10 cellular contexts compared by ENCODE assay signal in genomic region chr14:76937181-76938091, GRCh38.
DNase-seq lines count a peak whose midpoint lies in the region; ATAC-seq, FAIRE-seq and TF ChIP-seq lines count a peak whose summit lies in the region.
"Had no signal": no experiment of that assay in that cellular context is flagged by ENCODE, and none has a peak within 500 bp of the region (broad histone marks: within the 10 kb centered on the region; RNA-seq: fewer than 3 reads in every experiment).

No MANE protein-coding gene starts in this region.

- TF ChIP-seq POLR2A in vagina (IDR thresholded peaks at IDR 0.05) (no peak), spleen (IDR thresholded peaks at IDR 0.05) (no peak)

- H3K4me1 ChIP-seq in astrocyte (ENCODE audit: insufficient read depth, low read length) (peaks cover 21% of the 10 kb centered on the region), keratinocyte (ENCODE audit: control insufficient read depth, extremely low read depth, insufficient read depth, low read length) (peaks cover 17% of the 10 kb centered on the region), vagina (peaks cover 23% of the 10 kb centered on the region), spleen (peaks cover 0 to 16% (median 5%) of the 10 kb centered on the region in 6 donors)

- H3K36me3 ChIP-seq in astrocyte (ENCODE audit: insufficient read depth, low read length) (no peaks in the 10 kb centered on the region), keratinocyte (ENCODE audit: control insufficient read depth in 2 of 2, extremely low read depth in 1 of 2, insufficient read depth in 2 of 2, low read length in 2 of 2) (no peaks in the 10 kb centered on the region), vagina (no peaks in the 10 kb centered on the region), spleen (no peaks in the 10 kb centered on the region)
- H3K36me3 ChIP-seq: BLaER1 had no signal

- no peaks in the 10 kb centered on the region for H3K9me3 Mint-ChIP-seq in activated naive CD4-positive, alpha-beta T cell treated with anti-CD3 and anti-CD28 coated beads, Interleukin-2, amount 50 U/mL, for 72 hours
- no peaks in the 10 kb centered on the region for H3K9me3 Mint-ChIP-seq in astrocyte (ENCODE audit: unreplicated experiment)
- no peaks in the 10 kb centered on the region for H3K9me3 Mint-ChIP-seq in activated T-helper 1 cell treated with anti-CD3 and anti-CD28 coated beads, Interleukin-12 subunit alpha, Interleukin-12 subunit beta, Interleukin-2, Interleukin-4 antibody, amounts not matched to agents 30 ng/mL and 10 ng/mL and 1 ng/mL, durations not matched to agents 14 hours and 24 hours and 36 hours

- no peaks in the 10 kb centered on the region for H3K9me1 ChIP-seq in keratinocyte (ENCODE audit: control insufficient read depth, extremely low read depth, insufficient read depth, low read length)

- no peak for DNase-seq in activated naive CD4-positive, alpha-beta T cell treated with anti-CD3 and anti-CD28 coated beads, Interleukin-2, amount 50 U/mL, for 72 hours (ENCODE audit: low spot score in 2 of 2)
- DNase-seq in activated naive CD4-positive, alpha-beta T cell treated with Interleukin-2 at 50 U/mL for 16 hours = no peak
- DNase-seq in astrocyte (ENCODE audit: low read depth) (peak; percentile 87), keratinocyte (ENCODE audit: low read depth, low spot score) (no peak), vagina (ENCODE audit: extremely low spot score in 2 of 2) (no peak), spleen (no peak)
- DNase-seq in activated T-helper 1 cell treated with anti-CD3 and anti-CD28 coated beads, Interleukin-12 subunit alpha, Interleukin-12 subunit beta, Interleukin-2, Interleukin-4 antibody, amounts not matched to agents 30 ng/mL and 10 ng/mL and 1 ng/mL, durations not matched to agents 14 hours and 24 hours and 36 hours (ENCODE audit: low spot score) = no peak
- DNase-seq: activated effector memory CD4-positive, alpha-beta T cell treated with Interleukin-2 at 50 U/mL for 16 hours had no signal

- no peak for TF ChIP-seq CTCF in astrocyte (IDR thresholded peaks at IDR 0.05; ENCODE audit: insufficient read depth, low read depth, low read length)
- TF ChIP-seq CTCF in keratinocyte (optimal IDR thresholded peaks at IDR 0.05 in 1 of 3, IDR thresholded peaks at IDR 0.05 in 1 of 3, conservative IDR thresholded peaks at IDR 0.05 in 1 of 3; ENCODE audit: extremely low read depth in 1 of 3, insufficient read depth in 2 of 3, low read length in 3 of 3) = peak in 1 of 3 experiments; percentile 11
- no peak for TF ChIP-seq CTCF in vagina (IDR thresholded peaks at IDR 0.05)
- no peak for TF ChIP-seq CTCF in spleen (IDR thresholded peaks at IDR 0.05 in 8 of 11, conservative IDR thresholded peaks at IDR 0.05 in 3 of 11)

- H3K27me3 ChIP-seq in astrocyte (ENCODE audit: insufficient read depth, low read length) = no peaks in the 10 kb centered on the region
- H3K27me3 ChIP-seq in keratinocyte (ENCODE audit: control insufficient read depth, extremely low read depth, insufficient read depth, low read length) = no peaks in the 10 kb centered on the region
- H3K27me3 ChIP-seq in vagina = no peaks in the 10 kb centered on the region
- no peaks in the 10 kb centered on the region for H3K27me3 ChIP-seq in spleen (replicated peaks in 1 of 7)
- H3K27me3 ChIP-seq: BLaER1 had no signal

- H3K36me3 Mint-ChIP-seq in activated naive CD4-positive, alpha-beta T cell treated with anti-CD3 and anti-CD28 coated beads, Interleukin-2, amount 50 U/mL, for 72 hours = no peaks in the 10 kb centered on the region
- no peaks in the 10 kb centered on the region for H3K36me3 Mint-ChIP-seq in astrocyte (ENCODE audit: low read depth, unreplicated experiment)
- H3K36me3 Mint-ChIP-seq in activated T-helper 1 cell treated with anti-CD3 and anti-CD28 coated beads, Interleukin-12 subunit alpha, Interleukin-12 subunit beta, Interleukin-2, Interleukin-4 antibody, amounts not matched to agents 30 ng/mL and 10 ng/mL and 1 ng/mL, durations not matched to agents 14 hours and 24 hours and 36 hours (ENCODE audit: low read depth) = no peaks in the 10 kb centered on the region

- H3K27ac ChIP-seq in astrocyte (ENCODE audit: low read depth, low read length) (peak overlapping the region; percentile 65), keratinocyte (ENCODE audit: control insufficient read depth, insufficient read depth, low read length) (peak overlapping the region; percentile 15), vagina (peak overlapping the region; percentile 20), spleen (no peak overlapping the region)
- H3K27ac ChIP-seq: BLaER1 had no signal

- peak overlapping the region; percentile 69 for H3K4me2 ChIP-seq in astrocyte (ENCODE audit: low read length)
- peak overlapping the region; percentile 24 for H3K4me2 ChIP-seq in keratinocyte (ENCODE audit: control insufficient read depth, extremely low read depth, insufficient read depth, low read depth, low read length)
- H3K4me2 ChIP-seq: BLaER1 had no signal

- no peak overlapping the region for H3K4me3 Mint-ChIP-seq in astrocyte (ENCODE audit: unreplicated experiment)
- H3K4me3 Mint-ChIP-seq in activated T-helper 1 cell treated with anti-CD3 and anti-CD28 coated beads, Interleukin-12 subunit alpha, Interleukin-12 subunit beta, Interleukin-2, Interleukin-4 antibody, amounts not matched to agents 30 ng/mL and 10 ng/mL and 1 ng/mL, durations not matched to agents 14 hours and 24 hours and 36 hours = no peak overlapping the region

- dilution Hi-C loops in keratinocyte (cut with MboI; ENCODE audit: extremely low pct_ligation_motif_present, low sequenced_read_pairs) = no loop called here

- H2AFZ ChIP-seq in astrocyte (ENCODE audit: low read depth, low read length) (peak overlapping the region; percentile 32), keratinocyte (ENCODE audit: control insufficient read depth, low read length) (no peak overlapping the region)

- H4K20me1 ChIP-seq in astrocyte (ENCODE audit: insufficient read depth, low read length) (no peaks in the 10 kb centered on the region), keratinocyte (ENCODE audit: control insufficient read depth, extremely low read depth, insufficient read depth, low read length) (no peaks in the 10 kb centered on the region)
- H4K20me1 ChIP-seq: BLaER1 had no signal

- H3K9me3 ChIP-seq in astrocyte (ENCODE audit: insufficient read depth, low read depth, low read length) = no peaks in the 10 kb centered on the region
- H3K9me3 ChIP-seq in keratinocyte (ENCODE audit: control insufficient read depth, low read depth, low read length) = no peaks in the 10 kb centered on the region
- H3K9me3 ChIP-seq in vagina = no peaks in the 10 kb centered on the region
- no peaks in the 10 kb centered on the region for H3K9me3 ChIP-seq in spleen
- H3K9me3 ChIP-seq: BLaER1 had no signal

- peaks cover 15% of the 10 kb centered on the region for H3K27me3 Mint-ChIP-seq in astrocyte (ENCODE audit: low read depth, unreplicated experiment)
- H3K27me3 Mint-ChIP-seq in activated T-helper 1 cell treated with anti-CD3 and anti-CD28 coated beads, Interleukin-12 subunit alpha, Interleukin-12 subunit beta, Interleukin-2, Interleukin-4 antibody, amounts not matched to agents 30 ng/mL and 10 ng/mL and 1 ng/mL, durations not matched to agents 14 hours and 24 hours and 36 hours (ENCODE audit: insufficient read depth) = peaks cover 7% of the 10 kb centered on the region

- no peak overlapping the region for H3K4me3 ChIP-seq in astrocyte (ENCODE audit: insufficient read depth, low read depth, low read length)
- no peak overlapping the region for H3K4me3 ChIP-seq in keratinocyte (ENCODE audit: control insufficient read depth in 2 of 3, extremely low read depth in 1 of 3, insufficient read depth in 2 of 3, low read depth in 1 of 3, low read length in 3 of 3)
- no peak overlapping the region for H3K4me3 ChIP-seq in vagina
- H3K4me3 ChIP-seq in spleen = no peak overlapping the region
- H3K4me3 ChIP-seq: BLaER1 had no signal

- peak overlapping the region; percentile 63 to 75 for H3K27ac Mint-ChIP-seq in activated naive CD4-positive, alpha-beta T cell treated with anti-CD3 and anti-CD28 coated beads, Interleukin-2, amount 50 U/mL, for 72 hours
- H3K27ac Mint-ChIP-seq in astrocyte (ENCODE audit: unreplicated experiment) = peak overlapping the region; percentile 91
- no peak overlapping the region for H3K27ac Mint-ChIP-seq in activated T-helper 1 cell treated with anti-CD3 and anti-CD28 coated beads, Interleukin-12 subunit alpha, Interleukin-12 subunit beta, Interleukin-2, Interleukin-4 antibody, amounts not matched to agents 30 ng/mL and 10 ng/mL and 1 ng/mL, durations not matched to agents 14 hours and 24 hours and 36 hours

- intact Hi-C loops in vagina (cut with DNase I) (no loop called here), spleen (cut with DNase I; ENCODE audit: low total_unique reads) (no loop called here)
- intact Hi-C loops in activated T-helper 1 cell treated with anti-CD3 and anti-CD28 coated beads, Interleukin-12 subunit alpha, Interleukin-12 subunit beta, Interleukin-2, Interleukin-4 antibody, amounts not matched to agents 30 ng/mL and 10 ng/mL and 1 ng/mL, durations not matched to agents 14 hours and 24 hours and 36 hours (cut with micrococcal nuclease) = no loop called here

- FAIRE-seq in astrocyte (lab: Jason Lieb, UNC) (no peak), keratinocyte (lab: Jason Lieb, UNC) (peak; percentile 9)

- H3K4me1 Mint-ChIP-seq in astrocyte (ENCODE audit: low read depth, unreplicated experiment) = peaks cover 14% of the 10 kb centered on the region
- peaks cover 6% of the 10 kb centered on the region for H3K4me1 Mint-ChIP-seq in activated T-helper 1 cell treated with anti-CD3 and anti-CD28 coated beads, Interleukin-12 subunit alpha, Interleukin-12 subunit beta, Interleukin-2, Interleukin-4 antibody, amounts not matched to agents 30 ng/mL and 10 ng/mL and 1 ng/mL, durations not matched to agents 14 hours and 24 hours and 36 hours (ENCODE audit: low read depth)

- ATAC-seq in activated naive CD4-positive, alpha-beta T cell treated with anti-CD3 and anti-CD28 coated beads, Interleukin-2, amount 50 U/mL, for 72 hours = no peak
- ATAC-seq in GM21737 (IDR thresholded peaks at IDR 0.05; ENCODE audit: unreplicated experiment) = no peak

- 76 to 81% (median 78%) methylated on average over 9 to 15 of the region's 15 CpGs for WGBS in spleen, 5 donors

- H3K79me2 ChIP-seq in astrocyte (ENCODE audit: insufficient read depth, low read length) (no peaks in the 10 kb centered on the region), keratinocyte (ENCODE audit: control insufficient read depth, insufficient read depth, low read length) (no peaks in the 10 kb centered on the region)

- H3K9ac ChIP-seq in astrocyte (ENCODE audit: low read length) (peak overlapping the region; percentile 23), keratinocyte (ENCODE audit: control insufficient read depth, extremely low read depth, insufficient read depth, low read length) (no peak overlapping the region)
- H3K9ac ChIP-seq: BLaER1 had no signal

Comparison
In these comparisons a context has a peak if more than half of its experiments do, and no peak if none do; other contexts are left out.
1. H3K27ac ChIP-seq: peak in astrocyte (single experiment), keratinocyte (single experiment) and vagina (single experiment); none in spleen (0 of 8).